23 cellular contexts compared by ENCODE assay signal in genomic region chr16:50015631-50016030, GRCh38.
"Had no signal": no experiment of that assay in that cellular context is flagged by ENCODE, and none has a peak within 500 bp of the region (broad histone marks: within the 10 kb centered on the region; RNA-seq: fewer than 3 reads in every experiment).

No MANE protein-coding gene starts in this region.

- H3K36me3 Mint-ChIP-seq: naive thymus-derived CD8-positive, alpha-beta T cell had no signal

- H3K36me3 ChIP-seq: gastrocnemius medialis, left lung, prostate gland, right atrium auricular region, stomach, thyroid gland, vagina had no signal

- H3K27ac ChIP-seq: dorsolateral prefrontal cortex, gastrocnemius medialis, left lung, prostate gland, right atrium auricular region, stomach, thyroid gland, vagina had no signal

- DNase-seq: dorsolateral prefrontal cortex; effector CD4-positive, alpha-beta T cell; gastrocnemius medialis; head of caudate nucleus; kidney; left lung; mesendoderm; midbrain; naive thymus-derived CD8-positive, alpha-beta T cell; nephron progenitor cell; nucleus accumbens; stimulated activated CD4-positive, alpha-beta T cell treated with anti-CD3 and anti-CD28 coated beads, Interleukin-12 subunit alpha, Interleukin-12 subunit beta, amount 100 ng/mL, for 4 hours; stimulated activated CD4-positive, alpha-beta T cell treated with anti-CD3 and anti-CD28 coated beads, Interleukin-1b, Interleukin-23, amount 100 ng/mL, for 48 hours; stimulated activated CD4-positive, alpha-beta T cell treated with anti-CD3 and anti-CD28 coated beads, Interleukin-4, amount 100 ng/mL, for 1 hour; stimulated activated CD8-positive, alpha-beta memory T cell treated with anti-CD3 and anti-CD28 coated beads, Interleukin-4, amount 100 ng/mL, for 48 hours; stimulated activated naive CD4-positive, alpha-beta T cell treated with Interleukin-2 at 50 U/mL for 16 hours; stomach; thyroid gland had no signal

- ATAC-seq: gastrocnemius medialis; left lung; naive thymus-derived CD8-positive, alpha-beta T cell; sciatic nerve had no signal

- H3K4me3 Mint-ChIP-seq: naive thymus-derived CD8-positive, alpha-beta T cell; nephron progenitor cell had no signal

- H3K4me3 ChIP-seq: dorsolateral prefrontal cortex, gastrocnemius medialis, left lung, prostate gland, right atrium auricular region, smooth muscle cell, stomach, thyroid gland, vagina had no signal

- H3K9me3 ChIP-seq: gastrocnemius medialis, left lung, prostate gland, right atrium auricular region, stomach, thyroid gland, vagina had no signal

- H3K27me3 ChIP-seq: dorsolateral prefrontal cortex, gastrocnemius medialis, left lung, right atrium auricular region, stomach, thyroid gland, vagina had no signal

- H3K27ac Mint-ChIP-seq: naive thymus-derived CD8-positive, alpha-beta T cell; nephron progenitor cell had no signal

- H3K4me2 ChIP-seq: smooth muscle cell had no signal

- H3K9me3 Mint-ChIP-seq: naive thymus-derived CD8-positive, alpha-beta T cell; nephron progenitor cell had no signal

- H3K4me1 ChIP-seq: gastrocnemius medialis, prostate gland, right atrium auricular region, stomach, thyroid gland, vagina had no signal
